ENCODE assay signal across 18 cellular contexts in genomic region chr5:151895660-151896040, GRCh38. TPM values are rescaled to one million over a fixed set of nuclear protein-coding genes. Genes with fewer than 3 reads are reported as not detected.
DNase-seq lines count a peak whose midpoint lies in the region; ATAC-seq and TF ChIP-seq lines count a peak whose summit lies in the region.
"Had no signal": no experiment of that assay in that cellular context is flagged by ENCODE, and none has a peak within 500 bp of the region (broad histone marks: within the 10 kb centered on the region; RNA-seq: fewer than 3 reads in every experiment).

No MANE protein-coding gene starts in this region.

- intact Hi-C loops in A673 (cut with micrococcal nuclease; ENCODE audit: unreplicated experiment) (no loop called here), IMR-90 (cut with micrococcal nuclease) (no loop called here), gastrocnemius medialis (cut with DNase I; ENCODE audit: low total_unique reads) (no loop called here), Calu3 (cut with micrococcal nuclease; ENCODE audit: unreplicated experiment) (no loop called here)

- H3K9me3 ChIP-seq in A673 (ENCODE audit: low read depth, low read length, poor library complexity, severe bottlenecking) (no peaks in the 10 kb centered on the region), IMR-90 (ENCODE audit: control insufficient read depth, insufficient read depth, low read length) (no peaks in the 10 kb centered on the region), gastrocnemius medialis (no peaks in the 10 kb centered on the region)
- H3K9me3 ChIP-seq: lower lobe of right lung had no signal

- no TSS peak for BruUV-seq in A673 (replicated peaks; lab: Mats Ljungman, UMichigan)
- BruUV-seq in IMR-90 (replicated peaks; lab: Mats Ljungman, UMichigan) = no TSS peak
- BruUV-seq in Calu3 (replicated peaks; lab: Mats Ljungman, UMichigan) = no TSS peak

- CTCF ChIA-PET in A673 (lab: Charles Lee) (interaction anchor here (0.5 kb wide), 1 partner anchor 125 kb away, joined by 4 read pairs; no protein-coding TSS in a partner anchor), IMR-90 (lab: Yijun Ruan, JAX) (no interaction called here), Calu3 (lab: Charles Lee) (no interaction called here)

- H4K5ac ChIP-seq in IMR-90 (ENCODE audit: low read depth, low read length) = no peak overlapping the region

- H3K27me3 Mint-ChIP-seq in mesothelial cell of epicardium (ENCODE audit: low read depth) (peaks cover 2% of the 10 kb centered on the region), Calu3 (ENCODE audit: unreplicated experiment) (peaks cover 29% of the 10 kb centered on the region)

- no peak overlapping the region for H2BK20ac ChIP-seq in IMR-90 (ENCODE audit: low read depth, low read length)

- no peak overlapping the region for H2AK5ac ChIP-seq in IMR-90 (ENCODE audit: low read depth, low read length)

- H3K4me3 ChIP-seq in A673 (ENCODE audit: low read depth, low read length, poor library complexity, severe bottlenecking) = no peak overlapping the region
- no peak overlapping the region for H3K4me3 ChIP-seq in IMR-90 (ENCODE audit: insufficient read depth, low read depth, low read length)
- no peak overlapping the region for H3K4me3 ChIP-seq in gastrocnemius medialis
- H3K4me3 ChIP-seq: lower lobe of right lung had no signal

- H3K27ac Mint-ChIP-seq in mesothelial cell of epicardium (peak overlapping the region; percentile 97), Calu3 (ENCODE audit: unreplicated experiment) (no peak overlapping the region)
- H3K27ac Mint-ChIP-seq: activated naive CD8-positive, alpha-beta T cell; activated T-cell treated with anti-CD3 and anti-CD28 coated beads, Interleukin-2, amount 50 U/mL, for 24 hours had no signal

- no peaks in the 10 kb centered on the region for H3K36me3 ChIP-seq in A673 (ENCODE audit: insufficient read depth, low read length, poor library complexity, severe bottlenecking)
- H3K36me3 ChIP-seq in IMR-90 (ENCODE audit: control insufficient read depth, insufficient read depth, low read length) = no peaks in the 10 kb centered on the region
- H3K36me3 ChIP-seq in gastrocnemius medialis = no peaks in the 10 kb centered on the region
- H3K36me3 ChIP-seq: lower lobe of right lung had no signal

- no peaks in the 10 kb centered on the region for H3K9me1 ChIP-seq in IMR-90 (ENCODE audit: insufficient read depth, low read length)

- H2BK15ac ChIP-seq in IMR-90 (ENCODE audit: low read depth, low read length) = no peak overlapping the region

- 33% methylated on average over 1 of the region's 5 CpGs; no CpG with 5 or more reads in 1 of the 2 experiments for WGBS in IMR-90 (ENCODE audit: extremely low coverage in 2 of 2, insufficient read length in 1 of 2), 2 experiments

- no peak overlapping the region for H3K9ac ChIP-seq in IMR-90 (ENCODE audit: low read depth, low read length)

- H2BK120ac ChIP-seq in IMR-90 (ENCODE audit: low read depth, low read length) = no peak overlapping the region

- no peak for TF ChIP-seq RAD21 in IMR-90 (IDR thresholded peaks at IDR 0.05; ENCODE audit: low read length)

- no peak overlapping the region for H3K14ac ChIP-seq in IMR-90 (replicated peaks; ENCODE audit: low read depth, low read length)

- no peak overlapping the region for H3K4me2 ChIP-seq in IMR-90 (ENCODE audit: low read depth, low read length)

- no peak overlapping the region for H3K18ac ChIP-seq in IMR-90 (ENCODE audit: low read depth, low read length)

- no peak overlapping the region for H2AK9ac ChIP-seq in IMR-90 (replicated peaks; ENCODE audit: low read depth, low read length, poor library complexity)

- peaks cover 7% of the 10 kb centered on the region for H3K9me3 Mint-ChIP-seq in mesothelial cell of epicardium
- no peaks in the 10 kb centered on the region for H3K9me3 Mint-ChIP-seq in Calu3 (ENCODE audit: low read depth, unreplicated experiment)
- H3K9me3 Mint-ChIP-seq: activated T-cell treated with anti-CD3 and anti-CD28 coated beads, Interleukin-2, amount 50 U/mL, for 24 hours had no signal

- H3K4ac ChIP-seq in IMR-90 (ENCODE audit: low read depth, low read length) = no peak overlapping the region

- no peaks in the 10 kb centered on the region for H3K79me1 ChIP-seq in IMR-90 (ENCODE audit: low read depth in 1 of 2, low read length in 2 of 2)

- no peak overlapping the region for H2BK5ac ChIP-seq in IMR-90 (ENCODE audit: low read depth, low read length, poor library complexity, severe bottlenecking)

- no peaks in the 10 kb centered on the region for H3K27me3 ChIP-seq in A673 (replicated peaks; ENCODE audit: insufficient read depth, low read depth, low read length, poor library complexity)
- H3K27me3 ChIP-seq in IMR-90 (ENCODE audit: control insufficient read depth, insufficient read depth, low read length) = no peaks in the 10 kb centered on the region
- no peaks in the 10 kb centered on the region for H3K27me3 ChIP-seq in gastrocnemius medialis

- H3K36me3 Mint-ChIP-seq in mesothelial cell of epicardium (no peaks in the 10 kb centered on the region), Calu3 (ENCODE audit: insufficient read depth, unreplicated experiment) (no peaks in the 10 kb centered on the region)

- in situ Hi-C loops in IMR-90 (cut with MboI; ENCODE audit: low sequenced_read_pairs) (no loop called here), gastrocnemius medialis (cut with MboI; ENCODE audit: low sequenced_read_pairs in 4 of 4) (no loop called here)

- no peaks in the 10 kb centered on the region for H4K20me1 ChIP-seq in IMR-90 (ENCODE audit: insufficient read depth, low read length)

- peak overlapping the region; percentile 44 for H3K27ac ChIP-seq in A673 (ENCODE audit: low read depth, low read length, poor library complexity, severe bottlenecking)
- H3K27ac ChIP-seq in IMR-90 (ENCODE audit: insufficient read depth, low read length) = no peak overlapping the region
- H3K27ac ChIP-seq in gastrocnemius medialis = no peak overlapping the region
- H3K27ac ChIP-seq: lower lobe of right lung had no signal

- no peak overlapping the region for H4K8ac ChIP-seq in IMR-90 (ENCODE audit: low read depth in 2 of 2, low read length in 2 of 2)

- ATAC-seq in IMR-90 (ENCODE audit: low read depth) (0 out of 2 replicates have a peak, but pooled peaks have one; percentile 10), gastrocnemius medialis (no peak)
- ATAC-seq: lower lobe of right lung, sciatic nerve had no signal

- TF ChIP-seq POLR2A in IMR-90 (IDR thresholded peaks at IDR 0.05; ENCODE audit: low read depth, low read length) = no peak
- no peak for TF ChIP-seq POLR2A in gastrocnemius medialis (IDR thresholded peaks at IDR 0.05)

- no peak overlapping the region for H3K23ac ChIP-seq in IMR-90 (ENCODE audit: low read depth, low read length)

- DNase-seq in A673 (ENCODE audit: low spot score) (no peak), IMR-90 (no peak), astrocyte of the hippocampus (ENCODE audit: low read depth, low spot score) (peak; percentile 63), mesothelial cell of epicardium (ENCODE audit: low spot score in 2 of 2, unreplicated experiment in 2 of 2) (no peak), AG08395 (ENCODE audit: low spot score) (no peak), iPS-NIHi7 (ENCODE audit: extremely low spot score) (no peak), gastrocnemius medialis (no peak), Calu3 (no peak)
- DNase-seq: activated T-cell treated with anti-CD3 and anti-CD28 coated beads, Interleukin-2, amount 50 U/mL, for 24 hours; caudate nucleus; COR-L47; KBM-7; lower lobe of right lung; SHP77 treated with DMSO at 0.1 percent for 48 hours; stimulated activated CD4-positive, alpha-beta T cell treated with anti-CD3 and anti-CD28 coated beads, Interleukin-4, amount 100 ng/mL, for 4 hours had no signal

- no peak overlapping the region for H3K56ac ChIP-seq in IMR-90 (ENCODE audit: extremely low read depth, insufficient read depth, low read length)

- POLR2A ChIA-PET in A673 (lab: Charles Lee; ENCODE audit: low non-redundant PET) = interaction anchor here (0.6 kb wide), 1 partner anchor 73 kb away, joined by 4 read pairs; no protein-coding TSS in a partner anchor
- POLR2A ChIA-PET in IMR-90 (lab: Charles Lee; ENCODE audit: unreplicated experiment) = no interaction called here

- peaks cover 27% of the 10 kb centered on the region for H3K4me1 ChIP-seq in A673 (ENCODE audit: insufficient read depth, low read length, poor library complexity, severe bottlenecking)
- no peaks in the 10 kb centered on the region; the same call in 1 of the 2 replicates for H3K4me1 ChIP-seq in IMR-90 (ENCODE audit: control insufficient read depth, insufficient read depth, low read length)
- no peaks in the 10 kb centered on the region for H3K4me1 ChIP-seq in gastrocnemius medialis
- H3K4me1 ChIP-seq: lower lobe of right lung had no signal

- dilution Hi-C loops in IMR-90 (cut with HindIII; ENCODE audit: low sequenced_read_pairs, unreplicated experiment) = no loop called here

- no peak for TF ChIP-seq CTCF in A673 (conservative IDR thresholded peaks at IDR 0.05; ENCODE audit: low read depth, low read length)
- no peak for TF ChIP-seq CTCF in IMR-90 (conservative IDR thresholded peaks at IDR 0.05; ENCODE audit: low read depth, low read length)
- TF ChIP-seq CTCF in mesothelial cell of epicardium (IDR thresholded peaks at IDR 0.05; ENCODE audit: unreplicated experiment) = no peak
- TF ChIP-seq CTCF in gastrocnemius medialis (IDR thresholded peaks at IDR 0.05 in 4 of 5, conservative IDR thresholded peaks at IDR 0.05 in 1 of 5) = no peak
- no peak for TF ChIP-seq CTCF in Calu3 (IDR thresholded peaks at IDR 0.05; ENCODE audit: unreplicated experiment)

- H4K91ac ChIP-seq in IMR-90 (ENCODE audit: insufficient read depth, low read depth, low read length) = no peak overlapping the region

- peaks cover 20% of the 10 kb centered on the region for H3K4me1 Mint-ChIP-seq in mesothelial cell of epicardium
- peaks cover 13% of the 10 kb centered on the region for H3K4me1 Mint-ChIP-seq in Calu3 (ENCODE audit: low read depth, unreplicated experiment)

- H2AFZ ChIP-seq in IMR-90 (replicated peaks; ENCODE audit: low read length, poor library complexity) = no peak overlapping the region

- H3K4me3 Mint-ChIP-seq in mesothelial cell of epicardium (no peak overlapping the region), Calu3 (ENCODE audit: low read depth, unreplicated experiment) (no peak overlapping the region)
- H3K4me3 Mint-ChIP-seq: activated naive CD8-positive, alpha-beta T cell; activated T-cell treated with anti-CD3 and anti-CD28 coated beads, Interleukin-2, amount 50 U/mL, for 24 hours had no signal

TF ChIP-seq in IMR-90, 13 proteins besides CTCF, POLR2A, EP300 and RAD21 (continues in another document):
- TF ChIP-seq MAZ (IDR thresholded peaks at IDR 0.05; ENCODE audit: borderline replicate concordance, low read depth, low read length) = no peak
- no peak for TF ChIP-seq FOS (IDR thresholded peaks at IDR 0.05; ENCODE audit: low read depth, low read length)

RNA-seq across cellular contexts. Expression of gene GLRA1, which starts 29.0 kb away (rescaled TPM):
- total RNA-seq in A673 (2021) = not detected in 2 replicates
- not detected in 2 replicates for total RNA-seq in IMR-90 (2012; rRNA removed)
- not detected in 2 replicates for polyA plus RNA-seq in IMR-90 (2012; rRNA removed)
- not detected in 2 replicates for polyA plus RNA-seq in IMR-90 (2012; cell fraction: cytosol; rRNA removed)
- not detected in 2 replicates for polyA plus RNA-seq in IMR-90 (2012; cell fraction: nucleus; rRNA removed; ENCODE audit: low replicate concordance)
- total RNA-seq in mesothelial cell of epicardium = not detected in 3 replicates
- not detected for total RNA-seq in gastrocnemius medialis
- not detected in 2 replicates for total RNA-seq in Calu3 (2022)
- total RNA-seq: lower lobe of right lung, sciatic nerve had no signal
- polyA plus RNA-seq: thymus had no signal
